ENCODE assay signal across 8 cellular contexts in genomic region chr2:223896751-223897320, GRCh38. TPM values are rescaled to one million over a fixed set of nuclear protein-coding genes. Genes with fewer than 3 reads are reported as not detected.
DNase-seq lines count a peak whose midpoint lies in the region; ATAC-seq and TF ChIP-seq lines count a peak whose summit lies in the region.

No MANE protein-coding gene starts in this region.

- peak; percentile 54 for DNase-seq in Daoy (ENCODE audit: low read depth)
- peak; percentile 25 for DNase-seq in brain microvascular endothelial cell
- DNase-seq in NCI-H2107 (lab: John Stamatoyannopoulos, UW): no peak
- no peak for DNase-seq in activated naive CD4-positive, alpha-beta T cell (lab: John Stamatoyannopoulos, UW)
- no peak for DNase-seq in NCI-H1694 treated with DMSO at 0.1 percent for 48 hours (lab: John Stamatoyannopoulos, UW)
- DNase-seq in caudate nucleus (lab: John Stamatoyannopoulos, UW): no peak

- no peak overlapping the region for H3K4me3 ChIP-seq in brain microvascular endothelial cell (ENCODE audit: low read depth, low read length)

- TF ChIP-seq CTCF in brain microvascular endothelial cell (IDR thresholded peaks at IDR 0.05; ENCODE audit: low read depth, low read length, missing control alignments): no peak

- H3K27ac ChIP-seq in brain microvascular endothelial cell (peak overlapping the region; percentile 6), caudate nucleus (ENCODE audit: low read depth, low read length) (no peak overlapping the region)

- H3K27me3 ChIP-seq in brain microvascular endothelial cell (replicated peaks): no peaks in the 10 kb centered on the region

- ATAC-seq in GM21360 (IDR thresholded peaks at IDR 0.05; ENCODE audit: unreplicated experiment) (peak; percentile 59), HG03460 (IDR thresholded peaks at IDR 0.05; ENCODE audit: unreplicated experiment) (peak; percentile 63)

- in situ Hi-C loops in brain microvascular endothelial cell (cut with HindIII; ENCODE audit: low pct_ligation_motif_present, low sequenced_read_pairs): no loop called here

- peaks cover 22% of the 10 kb centered on the region for H3K36me3 ChIP-seq in brain microvascular endothelial cell (replicated peaks)

RNA-seq across cellular contexts. Expression of gene WDFY1, which starts 48.3 kb away (rescaled TPM):
- 24.3 and 26.6 TPM in 2 replicates for total RNA-seq in Daoy (2014; rRNA removed; shearing (Covaris generic))

RNA-seq across cellular contexts. Expression of gene AP1S3, which starts 59.5 kb away (rescaled TPM):
- total RNA-seq in Daoy (2014; rRNA removed; shearing (Covaris generic)): 15.0 and 20.0 TPM in 2 replicates

Comparison
In these comparisons a context has a peak if more than half of its experiments do, and no peak if none do; other contexts are left out.
1. DNase-seq: peak in Daoy (single experiment) and brain microvascular endothelial cell (single experiment); none in NCI-H2107 (single experiment), activated naive CD4-positive, alpha-beta T cell (0 of 4), NCI-H1694 treated with DMSO at 0.1 percent for 48 hours (single experiment) and caudate nucleus (0 of 61).